2 cellular contexts compared by ENCODE assay signal in the genomic region with DNA sequence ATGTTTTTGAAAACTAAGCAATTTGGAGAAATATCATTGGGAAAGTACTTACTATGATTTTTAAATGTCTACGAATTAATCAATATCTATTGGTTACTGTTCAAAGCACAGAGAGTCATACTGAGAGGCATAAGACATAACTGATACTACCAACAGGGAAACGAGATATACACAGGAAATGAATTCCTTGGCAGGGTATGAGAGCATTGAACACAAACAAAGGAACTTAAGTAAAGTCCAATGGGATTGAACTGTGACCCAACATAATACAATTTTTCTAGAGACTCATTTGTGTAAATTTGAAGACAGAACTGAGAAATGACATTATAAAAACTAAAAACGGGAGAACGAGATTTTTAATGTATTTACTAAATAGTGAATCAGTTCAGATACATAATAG.
TF ChIP-seq lines count a peak whose summit lies in the region.

No MANE protein-coding gene starts in this region.

TF ChIP-seq in HepG2, 621 proteins besides CTCF, POLR2A, EP300 and RAD21:
- no peak for TF ChIP-seq ZEB1 (IDR thresholded peaks at IDR 0.05; ENCODE audit: insufficient replicate concordance, low read depth)
- no peak for TF ChIP-seq ZFAT (CRISPR knock-in tag; conservative IDR thresholded peaks at IDR 0.05)
- TF ChIP-seq MIXL1 (CRISPR knock-in tag; IDR thresholded peaks at IDR 0.05), result no peak
- TF ChIP-seq HDAC2 (CRISPR knock-in tag; IDR thresholded peaks at IDR 0.05), result no peak
- no peak for TF ChIP-seq FOXO1 (CRISPR knock-in tag; IDR thresholded peaks at IDR 0.05)
- no peak for TF ChIP-seq HOXA3 (CRISPR knock-in tag; IDR thresholded peaks at IDR 0.05)
- TF ChIP-seq MAFK (conservative IDR thresholded peaks at IDR 0.05 in 1 of 2, IDR thresholded peaks at IDR 0.05 in 1 of 2; ENCODE audit: low read length in 2 of 2), result no peak
- TF ChIP-seq ZNF143 (CRISPR knock-in tag; IDR thresholded peaks at IDR 0.05), result no peak
- no peak for TF ChIP-seq ZNF232 (CRISPR knock-in tag; IDR thresholded peaks at IDR 0.05; ENCODE audit: borderline replicate concordance)
- no peak for TF ChIP-seq KMT2A (CRISPR knock-in tag; IDR thresholded peaks at IDR 0.05)
- TF ChIP-seq RAD51 (IDR thresholded peaks at IDR 0.05; ENCODE audit: borderline replicate concordance), result no peak
- no peak for TF ChIP-seq ZNF891 (CRISPR knock-in tag; IDR thresholded peaks at IDR 0.05)
- TF ChIP-seq ESRRA (CRISPR knock-in tag; IDR thresholded peaks at IDR 0.05; ENCODE audit: low read depth), result no peak
- TF ChIP-seq TSC22D2 (CRISPR knock-in tag; IDR thresholded peaks at IDR 0.05; ENCODE audit: borderline replicate concordance), result no peak
- no peak for TF ChIP-seq ZNF570 (CRISPR knock-in tag; IDR thresholded peaks at IDR 0.05; ENCODE audit: borderline replicate concordance)
- no peak for TF ChIP-seq U2AF2 (IDR thresholded peaks at IDR 0.05; ENCODE audit: low read depth, low read length)
- no peak for TF ChIP-seq MEIS1 (CRISPR knock-in tag; IDR thresholded peaks at IDR 0.05; ENCODE audit: borderline replicate concordance)
- no peak for TF ChIP-seq TP53 (CRISPR knock-in tag; conservative IDR thresholded peaks at IDR 0.05)
- no peak for TF ChIP-seq KDM5A (IDR thresholded peaks at IDR 0.05; ENCODE audit: borderline replicate concordance, low read length)
- TF ChIP-seq RFXANK (CRISPR knock-in tag; IDR thresholded peaks at IDR 0.05), result no peak

TF ChIP-seq in GM12891, 5 proteins besides CTCF, POLR2A, EP300 and RAD21:
- TF ChIP-seq TAF1 (IDR thresholded peaks at IDR 0.05; ENCODE audit: low read depth, low read length) (no peak), POU2F2 (IDR thresholded peaks at IDR 0.05; ENCODE audit: low read depth, low read length) (no peak), POLR2AphosphoS5 (IDR thresholded peaks at IDR 0.05; ENCODE audit: low read depth, low read length) (no peak), PAX5 (IDR thresholded peaks at IDR 0.05; ENCODE audit: insufficient read depth, low read length, severe bottlenecking) (no peak), SPI1 (IDR thresholded peaks at IDR 0.05; ENCODE audit: low read depth, low read length) (no peak)
TF ChIP-seq in GM12891: peak in this region for 0.
